ENCODE assay signal across 33 cellular contexts in the genomic region with DNA sequence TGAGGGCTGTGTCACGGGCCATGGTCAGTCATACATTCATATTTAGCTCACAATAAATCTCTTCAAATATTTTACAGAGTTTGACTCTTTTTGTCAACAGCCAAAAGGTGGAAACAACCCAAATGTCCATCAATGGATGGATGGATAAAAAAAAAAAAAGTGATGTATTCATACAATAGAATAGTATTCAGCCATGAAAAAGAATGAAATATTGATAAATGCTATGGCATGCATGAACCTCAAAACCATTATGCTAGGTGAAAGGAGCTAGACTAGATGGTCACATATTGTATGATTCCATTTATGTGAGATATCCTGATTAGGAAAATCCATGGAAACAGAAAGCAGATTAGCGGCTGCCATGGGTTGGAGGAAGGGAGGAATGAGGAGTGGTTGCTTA. TPM values are rescaled to one million over a fixed set of nuclear protein-coding genes. Genes with fewer than 3 reads are reported as not detected.
"Had no signal": no experiment of that assay in that cellular context is flagged by ENCODE, and none has a peak within 500 bp of the region (broad histone marks: within the 10 kb centered on the region; RNA-seq: fewer than 3 reads in every experiment).

No MANE protein-coding gene starts in this region.

- H3K9me3 ChIP-seq: MG63 had no signal

- H3K36me3 ChIP-seq: MG63 had no signal

- H3K4me2 ChIP-seq: KMS-11 had no signal

- H3K9ac ChIP-seq: KMS-11 had no signal

- DNase-seq: Karpas-422, Kasumi-1, MG63, MM.1S, MV-4-11, NCI-H1048, NCI-H1092, NCI-H1092 treated with DMSO at 0.1 percent for 48 hours, NCI-H1105, NCI-H1105 treated with DMSO at 0.1 percent for 48 hours, NCI-H1417, NCI-H1436, NCI-H1436 treated with DMSO at 0.1 percent for 48 hours, NCI-H1694, NCI-H1694 treated with DMSO at 0.1 percent for 48 hours, NCI-H187 treated with DMSO at 0.1 percent for 48 hours, NCI-H1930, NCI-H2029, NCI-H2029 treated with DMSO at 0.1 percent for 48 hours, NCI-H2081, NCI-H2081 treated with DMSO at 0.1 percent for 48 hours, NCI-H2107, NCI-H2171, NCI-H2227 treated with DMSO at 0.1 percent for 48 hours, NCI-H226, NCI-H345, NCI-H446, NCI-H446 treated with DMSO at 0.1 percent for 48 hours, NCI-H510A, NCI-H510A treated with DMSO at 0.1 percent for 48 hours, NCI-H524 had no signal

- H3K27ac ChIP-seq: KMS-11 had no signal

- H3K4me3 ChIP-seq: MG63 had no signal

RNA-seq across cellular contexts. Expression of a gene that starts 16.2 kb away (rescaled TPM):
- total RNA-seq: M059J had no signal
